In the genomic region with DNA sequence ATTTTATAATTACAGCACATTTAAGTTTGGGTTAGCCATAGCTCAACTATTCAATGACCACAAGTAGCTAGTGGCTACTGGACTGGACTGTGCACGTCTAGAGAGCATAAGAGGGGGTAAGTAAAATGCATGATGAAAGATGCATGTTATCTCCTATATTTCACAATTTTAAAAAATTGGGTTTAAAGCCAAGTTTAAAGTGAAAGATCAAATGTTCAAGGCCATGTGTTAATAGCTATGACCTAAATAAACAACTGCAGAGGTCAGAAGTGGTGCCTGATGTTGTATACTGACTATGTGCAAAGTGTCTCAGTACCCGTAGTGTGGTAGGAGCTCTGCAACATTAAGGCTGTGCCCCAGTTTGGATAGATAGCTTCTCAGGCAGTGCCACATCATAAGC, we compare ENCODE assay signal across 25 cellular contexts.
"Had no signal": no experiment of that assay in that cellular context is flagged by ENCODE, and none has a peak within 500 bp of the region (broad histone marks: within the 10 kb centered on the region; RNA-seq: fewer than 3 reads in every experiment).

No MANE protein-coding gene starts in this region.

- ATAC-seq: esophagus mucosa, foreskin keratinocyte, gastrocnemius medialis, heart right ventricle, left colon, left lobe of liver, lower lobe of right lung, mucosa of descending colon had no signal

- DNase-seq: dermis blood vessel endothelial cell; dorsolateral prefrontal cortex; effector CD4-positive, alpha-beta T cell; effector memory CD4-positive, alpha-beta T cell; erythroblast; esophagus squamous epithelium; foreskin keratinocyte; gastrocnemius medialis; glutamatergic neuron; head of caudate nucleus; heart right ventricle; hippocampal formation; left colon; left ventricle myocardium inferior; lower lobe of right lung; mesenchymal stem cell; mucosa of descending colon; naive B cell had no signal

- H3K36me3 ChIP-seq: esophagus squamous epithelium, gastrocnemius medialis, heart right ventricle, left ventricle myocardium inferior, lower lobe of right lung had no signal

- FAIRE-seq: colon, islet of Langerhans, keratinocyte had no signal

- H3K27ac ChIP-seq: coronary artery, dorsolateral prefrontal cortex, epithelial cell of prostate, esophagus squamous epithelium, foreskin keratinocyte, gastrocnemius medialis, heart right ventricle, left ventricle myocardium inferior, lower lobe of right lung had no signal

- H3K4me1 ChIP-seq: esophagus squamous epithelium, foreskin keratinocyte, gastrocnemius medialis, heart right ventricle, left ventricle myocardium inferior, lower lobe of right lung had no signal

- H3K27me3 ChIP-seq: dorsolateral prefrontal cortex, esophagus squamous epithelium, gastrocnemius medialis, heart right ventricle had no signal

- H3K4me3 ChIP-seq: coronary artery, dorsolateral prefrontal cortex, esophagus squamous epithelium, gastrocnemius medialis, heart right ventricle, left ventricle myocardium inferior, lower lobe of right lung, mucosa of descending colon had no signal

- H3K9me3 ChIP-seq: esophagus squamous epithelium, gastrocnemius medialis, lower lobe of right lung, mucosa of descending colon had no signal
